Comparison of ENCODE assay signal across 12 cellular contexts in genomic region chr13:37192986-37193385, GRCh38.
"Had no signal": no experiment of that assay in that cellular context is flagged by ENCODE, and none has a peak within 500 bp of the region (broad histone marks: within the 10 kb centered on the region; RNA-seq: fewer than 3 reads in every experiment).

No MANE protein-coding gene starts in this region.

- H3K4me1 ChIP-seq: foreskin keratinocyte, sigmoid colon had no signal

- H3K27me3 ChIP-seq: foreskin keratinocyte, ovary, sigmoid colon had no signal

- H3K4me3 ChIP-seq: ovary, sigmoid colon had no signal

- DNase-seq: activated CD4-positive, alpha-beta T cell treated with anti-CD3 and anti-CD28 coated beads for 1 hour; activated CD4-positive, alpha-beta T cell treated with anti-CD3 and anti-CD28 coated beads, Interleukin-2, amount 50 U/mL, for 48 hours; activated gamma-delta T cell; activated T-cell treated with anti-CD3 and anti-CD28 coated beads, Interleukin-2, amount 50 U/mL, for 48 hours; cortex of kidney; effector memory CD4-positive, alpha-beta T cell; nephron progenitor cell; ovary; sigmoid colon; stimulated activated CD4-positive, alpha-beta T cell treated with anti-CD3 and anti-CD28 coated beads, Interleukin-2, amount 100 ng/mL, for 48 hours; stimulated activated naive CD4-positive, alpha-beta T cell treated with Interleukin-2 at 50 U/mL for 16 hours had no signal

- H3K36me3 ChIP-seq: ovary, sigmoid colon had no signal

- H3K27ac ChIP-seq: foreskin keratinocyte, ovary, sigmoid colon had no signal

- ATAC-seq: foreskin keratinocyte had no signal

- H3K9me3 ChIP-seq: sigmoid colon had no signal
